8 cellular contexts compared by ENCODE assay signal in genomic region chr15:74375303-74375693, GRCh38. TPM values are rescaled to one million over a fixed set of nuclear protein-coding genes. Genes with fewer than 3 reads are reported as not detected.
A peak's percentile ranks its signal among the peaks of the same experiment; 100 is the strongest.
DNase-seq lines count a peak whose midpoint lies in the region; ATAC-seq and TF ChIP-seq lines count a peak whose summit lies in the region.

No MANE protein-coding gene starts in this region.

- RAD21 ChIA-PET in HCT116 (lab: Charles Lee; ENCODE audit: low non-redundant PET in 1 of 2, low total read pairs in 2 of 2, uncharacterized antibody in 2 of 2, unreplicated experiment in 2 of 2), result no interaction called here

- no peaks in the 10 kb centered on the region for H3K9me2 ChIP-seq in HCT116 (ENCODE audit: insufficient read depth)

- H3K9ac ChIP-seq in HCT116 (ENCODE audit: low read length), result no peak overlapping the region

- H3K27me3 ChIP-seq in HCT116 (ENCODE audit: insufficient read depth, low read length) (peaks cover 12% of the 10 kb centered on the region), kidney epithelial cell (ENCODE audit: control insufficient read depth, insufficient read depth, low read length) (peaks cover 2% of the 10 kb centered on the region)

- BruUV-seq in HCT116 (replicated peaks; lab: Mats Ljungman, UMichigan), result no TSS peak

- TF ChIP-seq CTCF in C4-2B (conservative IDR thresholded peaks at IDR 0.05) (peak; percentile 95), HCT116 (IDR thresholded peaks at IDR 0.05 in 2 of 3, conservative IDR thresholded peaks at IDR 0.05 in 1 of 3; ENCODE audit: borderline replicate concordance in 1 of 3, insufficient read depth in 1 of 3, low read depth in 2 of 3, low read length in 2 of 3) (peak in 2 of 3 experiments; percentile 89 to 93; a peak in 4 of 6 replicates), kidney epithelial cell (IDR thresholded peaks at IDR 0.05; ENCODE audit: insufficient read depth, low read length, poor library complexity, severe bottlenecking) (peak; percentile 87)

- peak overlapping the region; percentile 19 for H2AFZ ChIP-seq in HCT116 (ENCODE audit: low read depth, low read length, poor library complexity, severe bottlenecking)

- H3K9me3 ChIP-seq in HCT116 (ENCODE audit: control insufficient read depth in 1 of 2, insufficient read depth in 1 of 2, low read depth in 1 of 2, low read length in 2 of 2), result no peaks in the 10 kb centered on the region

- H3K36me3 ChIP-seq in HCT116 (ENCODE audit: control insufficient read depth in 1 of 2, insufficient read depth in 2 of 2, low read length in 2 of 2) (no peaks in the 10 kb centered on the region), kidney epithelial cell (ENCODE audit: control insufficient read depth, insufficient read depth, low read length) (no peaks in the 10 kb centered on the region)

- CTCF ChIA-PET in HCT116 (lab: Charles Lee), result interaction anchor here (1.1 to 3.7 kb wide), 12 partner anchors 10 to 394 kb away, joined by 3 to 26 read pairs (median 4); no protein-coding TSS in a partner anchor

- DNase-seq in HCT116 (ENCODE audit: low read depth, low spot score) (peak; percentile 77), NCI-H460 (ENCODE audit: extremely low read depth, low read depth) (peak; percentile 72), kidney epithelial cell (ENCODE audit: low read depth) (no peak)
- DNase-seq in central memory CD4-positive, alpha-beta T cell, result peak; percentile 69
- DNase-seq in stimulated activated CD4-positive, alpha-beta T cell treated with anti-CD3 and anti-CD28 coated beads, Interleukin-4, amount 100 ng/mL, for 1 hour, result peak; percentile 84

- peak overlapping the region; percentile 86 for H3K4me2 ChIP-seq in HCT116 (ENCODE audit: low read length)

- H3K79me2 ChIP-seq in HCT116 (ENCODE audit: insufficient read depth, low read length), result no peaks in the 10 kb centered on the region

- no peak for TF ChIP-seq POLR2A in HCT116 (IDR thresholded peaks at IDR 0.05; ENCODE audit: borderline replicate concordance, extremely low read depth, insufficient read depth, insufficient read length)

- H3K4me1 ChIP-seq in HCT116 (ENCODE audit: control insufficient read depth in 1 of 2, insufficient read depth in 2 of 2, low read length in 2 of 2), result peaks cover 10 to 26% of the 10 kb centered on the region in 2 experiments; a peak in 3 of 4 replicates

- peak; percentile 31 for ATAC-seq in HCT116
- peak; percentile 14 to 33 for ATAC-seq in activated CD4-positive, CD25-positive, alpha-beta regulatory T cell treated with anti-CD3 and anti-CD28 coated beads, Interleukin-2, amount 50 U/mL, for 24 hours
- ATAC-seq in HG02938 (IDR thresholded peaks at IDR 0.05; ENCODE audit: unreplicated experiment), result no peak

- POLR2A ChIA-PET in HCT116 (lab: Charles Lee), result interaction anchor here (0.8 kb wide), 1 partner anchor 85 kb away, joined by 5 read pairs; the partner anchor contains the start of gene UBL7

- no peaks in the 10 kb centered on the region for H4K20me1 ChIP-seq in HCT116 (ENCODE audit: insufficient read depth)

- TF ChIP-seq RAD21 in HCT116 (IDR thresholded peaks at IDR 0.05; ENCODE audit: low read depth), result no peak

- H3K4me3 ChIP-seq in HCT116 (replicated peaks in 1 of 2; ENCODE audit: low read depth in 1 of 2, low read length in 2 of 2) (peak overlapping the region in 1 of 2 experiments; percentile 56; a peak in 1 of 4 replicates), kidney epithelial cell (ENCODE audit: low read depth, low read length) (no peak overlapping the region)

- H3K27ac ChIP-seq in C4-2B (no peak overlapping the region), HCT116 (ENCODE audit: low read depth, low read length) (no peak overlapping the region)

- intact Hi-C loops in HCT116 (cut with micrococcal nuclease), result loop anchor here (1.0 to 10.0 kb wide), 5 partner anchors 64 to 610 kb away; no protein-coding TSS in a partner anchor

TF ChIP-seq in HCT116, 20 proteins besides CTCF, POLR2A, EP300 and RAD21:
- TF ChIP-seq EZH2phosphoT487 (IDR thresholded peaks at IDR 0.05; ENCODE audit: borderline replicate concordance) (no peak), ELF1 (IDR thresholded peaks at IDR 0.05; ENCODE audit: borderline replicate concordance, low read depth) (no peak), TCF7L2 (IDR thresholded peaks at IDR 0.05; ENCODE audit: borderline replicate concordance, extremely low read depth, insufficient read depth, insufficient read length) (no peak)

RNA-seq across cellular contexts. Expression of gene CYP11A1, which starts 7.9 kb away (rescaled TPM):
- total RNA-seq in HCT116 (2021; ENCODE audit: unreplicated experiment) (0.57 TPM), kidney epithelial cell (2.0 and 2.9 TPM in 2 replicates)
- polyA plus RNA-seq in HCT116 (2012), result 0.25 and 0.27 TPM in 2 replicates
- not detected in 2 replicates for total RNA-seq in NCI-H460 (2014; rRNA removed; shearing (Covaris generic))
- not detected in 2 replicates for polyA plus RNA-seq in NCI-H460 (2014; cell fraction: nucleus; rRNA removed)

RNA-seq across cellular contexts. Expression of gene SEMA7A, which starts 58.5 kb away (rescaled TPM):
- 13.8 TPM for total RNA-seq in HCT116 (2021; ENCODE audit: unreplicated experiment)
- 11.9 and 16.8 TPM in 2 replicates for polyA plus RNA-seq in HCT116 (2012)
- total RNA-seq in NCI-H460 (2014; rRNA removed; shearing (Covaris generic)), result 0.12 and 0.20 TPM in 2 replicates
- polyA plus RNA-seq in NCI-H460 (2014; cell fraction: nucleus; rRNA removed), result 0.53 and 1.5 TPM in 2 replicates
- 289 and 322 TPM in 2 replicates for total RNA-seq in kidney epithelial cell

Comparison
In these comparisons a context has a peak if more than half of its experiments do, and no peak if none do; other contexts are left out.
1. RNA of gene SEMA7A, which starts 58.5 kb away (total RNA-seq): 289 to 322 TPM in kidney epithelial cell; 13.8 TPM in HCT116 (single experiment) and 0.12 to 0.20 TPM in NCI-H460; every median in the first group is over 10 times any median in the second.
2. Peak in every context shown above with its lines, with median percentiles within 50 percentile points of each other: CTCF ChIP-seq.